25 cellular contexts compared by ENCODE assay signal in genomic region chr5:137263319-137263718, GRCh38.
"Had no signal": no experiment of that assay in that cellular context is flagged by ENCODE, and none has a peak within 500 bp of the region (broad histone marks: within the 10 kb centered on the region; RNA-seq: fewer than 3 reads in every experiment).

No MANE protein-coding gene starts in this region.

- H3K9ac ChIP-seq: parathyroid adenoma had no signal

- H3K4me3 Mint-ChIP-seq: central memory CD8-positive, alpha-beta T cell; effector memory CD8-positive, alpha-beta T cell; memory B cell; natural killer cell treated with Interleukin-12 subunit alpha and Interleukin-12 subunit beta and Interleukin-15 and Interleukin-18, amount 100 ng/mL, for 72 hours; neural crest cell; stimulated activated naive CD8-positive, alpha-beta T cell treated with anti-CD3 and anti-CD28 coated beads, Interleukin-15, amount 100 ng/mL, for 72 hours; type B pancreatic cell had no signal

- H3K36me3 Mint-ChIP-seq: memory B cell; natural killer cell treated with Interleukin-12 subunit alpha and Interleukin-12 subunit beta and Interleukin-15 and Interleukin-18, amount 100 ng/mL, for 72 hours; type B pancreatic cell had no signal

- H3K79me2 ChIP-seq: parathyroid adenoma had no signal

- H2AFZ ChIP-seq: parathyroid adenoma had no signal

- H3K9me3 Mint-ChIP-seq: central memory CD8-positive, alpha-beta T cell; neural crest cell; type B pancreatic cell had no signal

- ATAC-seq: effector memory CD8-positive, alpha-beta T cell; left lobe of liver; natural killer cell treated with Interleukin-12 subunit alpha and Interleukin-12 subunit beta and Interleukin-15 and Interleukin-18, amount 100 ng/mL, for 72 hours; sciatic nerve; stimulated activated naive CD8-positive, alpha-beta T cell treated with anti-CD3 and anti-CD28 coated beads, Interleukin-15, amount 100 ng/mL, for 72 hours had no signal

- H3K4me3 ChIP-seq: gastrocnemius medialis, lung, right atrium auricular region, smooth muscle cell, suprapubic skin had no signal

- H3K27ac Mint-ChIP-seq: effector memory CD8-positive, alpha-beta T cell; memory B cell; natural killer cell treated with Interleukin-12 subunit alpha and Interleukin-12 subunit beta and Interleukin-15 and Interleukin-18, amount 100 ng/mL, for 72 hours; progenitor cell of endocrine pancreas; stimulated activated naive CD8-positive, alpha-beta T cell treated with anti-CD3 and anti-CD28 coated beads, Interleukin-15, amount 100 ng/mL, for 72 hours; type B pancreatic cell had no signal

- H3K27me3 ChIP-seq: gastrocnemius medialis, right atrium auricular region had no signal

- H3K4me1 ChIP-seq: gastrocnemius medialis, parathyroid adenoma, suprapubic skin had no signal

- H3K4me2 ChIP-seq: smooth muscle cell had no signal

- H3K4me1 Mint-ChIP-seq: central memory CD8-positive, alpha-beta T cell; memory B cell; stimulated activated naive CD8-positive, alpha-beta T cell treated with anti-CD3 and anti-CD28 coated beads, Interleukin-15, amount 100 ng/mL, for 72 hours had no signal

- H3K9me3 ChIP-seq: gastrocnemius medialis, neutrophil, right atrium auricular region, suprapubic skin had no signal

- H3K36me3 ChIP-seq: gastrocnemius medialis, neutrophil, right atrium auricular region, suprapubic skin had no signal

- DNase-seq: cortex of kidney; effector memory CD8-positive, alpha-beta T cell; erythroblast; gastrocnemius medialis; head of caudate nucleus; stimulated activated CD4-positive, alpha-beta T cell treated with anti-CD3 and anti-CD28 coated beads, Interleukin-12 subunit alpha, Interleukin-12 subunit beta, amount 100 ng/mL, for 4 hours; stimulated activated CD4-positive, alpha-beta T cell treated with anti-CD3 and anti-CD28 coated beads, Interleukin-1b, Interleukin-23, amount 100 ng/mL, for 48 hours; stimulated activated CD4-positive, alpha-beta T cell treated with anti-CD3 and anti-CD28 coated beads, Interleukin-4, amount 100 ng/mL, for 1 hour; stimulated activated CD8-positive, alpha-beta memory T cell treated with anti-CD3 and anti-CD28 coated beads, Interleukin-4, amount 100 ng/mL, for 48 hours; stimulated activated naive CD4-positive, alpha-beta T cell; stimulated activated naive CD8-positive, alpha-beta T cell treated with anti-CD3 and anti-CD28 coated beads, Interleukin-15, amount 100 ng/mL, for 72 hours had no signal

- H3K27ac ChIP-seq: gastrocnemius medialis, neutrophil, parathyroid adenoma, suprapubic skin had no signal
